In the genomic region with DNA sequence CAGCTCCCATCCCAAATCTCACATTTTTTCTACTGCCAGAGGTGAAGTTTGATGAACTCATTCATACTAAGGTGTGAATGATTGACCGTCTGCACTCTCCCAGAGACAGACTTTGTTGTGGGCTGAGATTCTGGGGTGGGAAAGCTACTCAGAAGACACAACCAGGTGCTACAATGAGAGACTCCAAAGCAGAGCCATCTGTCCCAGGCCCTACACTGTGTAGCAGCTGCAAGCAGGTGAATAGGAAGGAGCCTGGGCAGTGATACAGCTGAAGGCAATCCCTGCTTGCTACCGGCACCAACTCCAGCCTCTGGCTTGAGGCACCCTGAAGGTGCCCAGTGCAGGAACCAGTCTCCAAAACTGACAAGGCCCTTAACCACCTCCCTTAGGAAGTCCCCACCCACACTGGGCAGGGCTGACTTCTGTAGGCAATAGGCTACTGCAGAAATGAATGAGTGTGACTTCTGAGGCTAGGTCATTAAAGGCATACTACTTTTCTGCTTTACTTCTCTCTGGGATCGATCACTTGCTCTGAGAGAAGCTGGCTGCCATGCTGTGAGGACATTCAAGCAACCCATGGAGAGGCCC, we compare ENCODE assay signal across 14 cellular contexts.
DNase-seq lines count a peak whose midpoint lies in the region; ATAC-seq lines count a peak whose summit lies in the region.
"Had no signal": no experiment of that assay in that cellular context is flagged by ENCODE, and none has a peak within 500 bp of the region (broad histone marks: within the 10 kb centered on the region; RNA-seq: fewer than 3 reads in every experiment).

No MANE protein-coding gene starts in this region.

- no peaks in the 10 kb centered on the region for H3K9me3 ChIP-seq in T-helper 17 cell (ENCODE audit: control insufficient read depth, low read length, poor library complexity, severe bottlenecking)
- H3K9me3 ChIP-seq: heart left ventricle had no signal

- peak; percentile 41 for ATAC-seq in T-helper 17 cell
- peak; percentile 81 for ATAC-seq in stimulated activated naive CD8-positive, alpha-beta T cell treated with anti-CD3 and anti-CD28 coated beads, Interleukin-15, Interleukin-2, amounts not matched to agents 100 U/mL and 50 U/mL, for 24 hours
- ATAC-seq in HG02798 (IDR thresholded peaks at IDR 0.05; ENCODE audit: poor library complexity, unreplicated experiment), result no peak
- no peak for ATAC-seq in GM19035 (IDR thresholded peaks at IDR 0.05; ENCODE audit: unreplicated experiment)
- ATAC-seq: heart left ventricle had no signal

- no peaks in the 10 kb centered on the region for H3K9me3 Mint-ChIP-seq in activated naive CD8-positive, alpha-beta T cell treated with anti-CD3 and anti-CD28 coated beads for 36 hours

- H3K27me3 Mint-ChIP-seq in T-helper 17 cell, result no peaks in the 10 kb centered on the region
- H3K27me3 Mint-ChIP-seq in activated naive CD8-positive, alpha-beta T cell treated with anti-CD3 and anti-CD28 coated beads for 36 hours, result no peaks in the 10 kb centered on the region

- DNase-seq in stimulated activated CD4-positive, alpha-beta T cell treated with anti-CD3 and anti-CD28 coated beads, Interleukin-15, amount 100 ng/mL, for 24 hours, result peak; percentile 70
- no peak for DNase-seq in stimulated activated CD4-positive, alpha-beta T cell treated with anti-CD3 and anti-CD28 coated beads, Interleukin-2, amount 100 ng/mL, for 48 hours
- no peak for DNase-seq in T-helper 17 cell
- DNase-seq in activated naive CD8-positive, alpha-beta T cell treated with anti-CD3 and anti-CD28 coated beads for 36 hours, result peak; percentile 57
- peak; percentile 73 for DNase-seq in stimulated activated naive CD8-positive, alpha-beta T cell treated with anti-CD3 and anti-CD28 coated beads, Interleukin-15, Interleukin-2, amounts not matched to agents 100 U/mL and 50 U/mL, for 24 hours
- no peak for DNase-seq in amniotic stem cell (lab: John Stamatoyannopoulos, UW)
- DNase-seq: activated gamma-delta T cell treated with Interleukin-2 at 50 U/mL for 16 hours, HCEC 1CT, heart left ventricle, NCI-H1694 treated with DMSO at 0.1 percent for 48 hours, NCI-H226, nephron progenitor cell had no signal

- H3K36me3 Mint-ChIP-seq in T-helper 17 cell (ENCODE audit: low read depth), result no peaks in the 10 kb centered on the region
- peaks cover 6% of the 10 kb centered on the region for H3K36me3 Mint-ChIP-seq in activated naive CD8-positive, alpha-beta T cell treated with anti-CD3 and anti-CD28 coated beads for 36 hours

- H3K4me3 Mint-ChIP-seq in T-helper 17 cell, result no peak overlapping the region
- H3K4me3 Mint-ChIP-seq in activated naive CD8-positive, alpha-beta T cell treated with anti-CD3 and anti-CD28 coated beads for 36 hours, result no peak overlapping the region
- H3K4me3 Mint-ChIP-seq: nephron progenitor cell had no signal

- H3K27ac Mint-ChIP-seq in T-helper 17 cell, result no peak overlapping the region
- H3K27ac Mint-ChIP-seq in activated naive CD8-positive, alpha-beta T cell treated with anti-CD3 and anti-CD28 coated beads for 36 hours, result peak overlapping the region; percentile 10
- H3K27ac Mint-ChIP-seq: nephron progenitor cell had no signal

- peaks cover 21% of the 10 kb centered on the region for H3K4me1 Mint-ChIP-seq in T-helper 17 cell
- H3K4me1 Mint-ChIP-seq in activated naive CD8-positive, alpha-beta T cell treated with anti-CD3 and anti-CD28 coated beads for 36 hours, result peaks cover 75% of the 10 kb centered on the region

Comparison
In these comparisons a context has a peak if more than half of its experiments do, and no peak if none do; other contexts are left out.
1. DNase-seq: peak in stimulated activated CD4-positive, alpha-beta T cell treated with anti-CD3 and anti-CD28 coated beads, Interleukin-15, amount 100 ng/mL, for 24 hours (single experiment), activated naive CD8-positive, alpha-beta T cell treated with anti-CD3 and anti-CD28 coated beads for 36 hours (single experiment) and stimulated activated naive CD8-positive, alpha-beta T cell treated with anti-CD3 and anti-CD28 coated beads, Interleukin-15, Interleukin-2, amounts not matched to agents 100 U/mL and 50 U/mL, for 24 hours (single experiment); none in stimulated activated CD4-positive, alpha-beta T cell treated with anti-CD3 and anti-CD28 coated beads, Interleukin-2, amount 100 ng/mL, for 48 hours (0 of 2), T-helper 17 cell (0 of 3) and amniotic stem cell (single experiment).
2. ATAC-seq: peak in T-helper 17 cell (single experiment) and stimulated activated naive CD8-positive, alpha-beta T cell treated with anti-CD3 and anti-CD28 coated beads, Interleukin-15, Interleukin-2, amounts not matched to agents 100 U/mL and 50 U/mL, for 24 hours (single experiment); none in HG02798 (single experiment) and GM19035 (single experiment).